ENCODE assay signal across 1 cellular context in genomic region chr6:111754423-111754822, GRCh38.
TF ChIP-seq lines count a peak whose summit lies in the region.

No MANE protein-coding gene starts in this region.

TF ChIP-seq in GM12878, 131 proteins besides CTCF, POLR2A, EP300 and RAD21 (continued from another document):
- TF ChIP-seq RELB (IDR thresholded peaks at IDR 0.05; ENCODE audit: low read depth), result no peak
